Comparison of ENCODE assay signal across 8 cellular contexts in the genomic region with DNA sequence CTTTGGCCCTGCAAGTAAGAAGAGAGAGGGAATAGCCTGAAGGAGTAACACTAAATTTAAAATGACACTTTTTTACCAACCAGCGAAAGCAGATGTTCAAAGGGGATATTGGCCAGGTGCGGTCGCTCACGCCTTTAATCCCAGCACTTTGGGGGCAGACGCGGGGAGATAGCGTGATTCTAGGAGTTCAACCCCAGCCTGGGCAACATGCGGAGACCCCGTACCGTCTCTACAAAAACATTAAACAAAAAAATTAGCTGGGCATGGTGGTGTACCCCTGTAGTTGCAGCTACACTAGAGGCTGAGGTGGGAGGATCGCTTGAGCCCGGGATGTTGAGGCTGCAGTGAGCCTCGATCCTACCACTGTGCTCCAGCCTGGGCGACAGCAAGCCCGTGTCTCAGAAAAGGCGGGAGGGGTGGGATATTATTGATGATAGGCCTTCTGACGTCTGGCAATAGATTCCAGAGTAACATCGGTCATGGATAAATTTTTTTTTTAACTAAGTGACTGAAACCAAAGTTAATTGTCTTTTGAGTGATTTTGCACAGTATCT. TPM values are rescaled to one million over a fixed set of nuclear protein-coding genes. Genes with fewer than 3 reads are reported as not detected.
A peak's percentile ranks its signal among the peaks of the same experiment; 100 is the strongest.
DNase-seq lines count a peak whose midpoint lies in the region; ATAC-seq and TF ChIP-seq lines count a peak whose summit lies in the region.

No MANE protein-coding gene starts in this region.

- peak overlapping the region; percentile 92 for H3K27ac ChIP-seq in smooth muscle cell (ENCODE audit: low read depth)

- H3F3A ChIP-seq in smooth muscle cell (ENCODE audit: low read depth) = peaks cover 10% of the 10 kb centered on the region

- intact Hi-C loops in activated CD8-positive, alpha-beta T cell treated with anti-CD3 and anti-CD28 coated beads for 36 hours (cut with micrococcal nuclease) = loop anchor here (5.0 to 10.0 kb wide), 3 partner anchors 75 to 170 kb away; a partner anchor contains a TSS

- H3K4me3 ChIP-seq in smooth muscle cell = peak overlapping the region; percentile 86

- H4K20me1 ChIP-seq in smooth muscle cell (ENCODE audit: low read depth) = peaks cover 26% of the 10 kb centered on the region

- H3K36me3 ChIP-seq in smooth muscle cell (ENCODE audit: low read depth) = peaks cover 5% of the 10 kb centered on the region

- H3K79me2 ChIP-seq in smooth muscle cell (ENCODE audit: low read depth) = peaks cover 48% of the 10 kb centered on the region

- H3K9me3 ChIP-seq in smooth muscle cell (replicated peaks; ENCODE audit: low read depth) = no peaks in the 10 kb centered on the region

- peaks cover 24% of the 10 kb centered on the region for H3K4me1 Mint-ChIP-seq in glutamatergic neuron (ENCODE audit: low read depth, unreplicated experiment)
- H3K4me1 Mint-ChIP-seq in activated CD8-positive, alpha-beta T cell treated with anti-CD3 and anti-CD28 coated beads for 36 hours (ENCODE audit: low read depth) = peaks cover 44% of the 10 kb centered on the region

- TF ChIP-seq CTCF in glutamatergic neuron (IDR thresholded peaks at IDR 0.05; ENCODE audit: partially characterized antibody, unreplicated experiment) (no peak), smooth muscle cell (IDR thresholded peaks at IDR 0.05; ENCODE audit: borderline replicate concordance, insufficient read depth, poor library complexity, severe bottlenecking) (no peak)
- TF ChIP-seq CTCF in activated CD8-positive, alpha-beta T cell treated with anti-CD3 and anti-CD28 coated beads for 36 hours (IDR thresholded peaks at IDR 0.05) = no peak

- H3K27ac Mint-ChIP-seq in glutamatergic neuron (ENCODE audit: unreplicated experiment) = no peak overlapping the region
- no peak overlapping the region for H3K27ac Mint-ChIP-seq in activated CD8-positive, alpha-beta T cell treated with anti-CD3 and anti-CD28 coated beads for 36 hours

- CTCF ChIA-PET in activated CD8-positive, alpha-beta T cell treated with anti-CD3 and anti-CD28 coated beads for 36 hours (lab: Charles Lee) = interaction anchor here (0.6 to 1.4 kb wide), 2 partner anchors 10 to 43 kb away, joined by 3 read pairs; no protein-coding TSS in a partner anchor

- H3K9me3 Mint-ChIP-seq in glutamatergic neuron (ENCODE audit: unreplicated experiment) = no peaks in the 10 kb centered on the region
- no peaks in the 10 kb centered on the region for H3K9me3 Mint-ChIP-seq in activated CD8-positive, alpha-beta T cell treated with anti-CD3 and anti-CD28 coated beads for 36 hours

- peaks cover 24% of the 10 kb centered on the region for H3K4me1 ChIP-seq in smooth muscle cell (ENCODE audit: low read depth)

- no peak for ATAC-seq in activated CD8-positive, alpha-beta T cell treated with anti-CD3 and anti-CD28 coated beads for 36 hours
- ATAC-seq in HG03025 (IDR thresholded peaks at IDR 0.05; ENCODE audit: low FRiP score, unreplicated experiment) (no peak), HG03135 (IDR thresholded peaks at IDR 0.05; ENCODE audit: unreplicated experiment) (no peak)

- no peak overlapping the region for H2AFZ ChIP-seq in smooth muscle cell (ENCODE audit: low read depth)

- H3K27me3 ChIP-seq in smooth muscle cell (ENCODE audit: low read depth) = no peaks in the 10 kb centered on the region

- peak overlapping the region; percentile 93 for H3K4me2 ChIP-seq in smooth muscle cell

- H3K9ac ChIP-seq in smooth muscle cell (ENCODE audit: low read depth) = peak overlapping the region; percentile 95

- H3K27me3 Mint-ChIP-seq in glutamatergic neuron (ENCODE audit: unreplicated experiment) = no peaks in the 10 kb centered on the region
- H3K27me3 Mint-ChIP-seq in activated CD8-positive, alpha-beta T cell treated with anti-CD3 and anti-CD28 coated beads for 36 hours = no peaks in the 10 kb centered on the region

- H3K36me3 Mint-ChIP-seq in glutamatergic neuron (ENCODE audit: unreplicated experiment) = no peaks in the 10 kb centered on the region
- peaks cover 10% of the 10 kb centered on the region for H3K36me3 Mint-ChIP-seq in activated CD8-positive, alpha-beta T cell treated with anti-CD3 and anti-CD28 coated beads for 36 hours (ENCODE audit: low read depth)

- H3K4me3 Mint-ChIP-seq in glutamatergic neuron (ENCODE audit: unreplicated experiment) = no peak overlapping the region
- no peak overlapping the region for H3K4me3 Mint-ChIP-seq in activated CD8-positive, alpha-beta T cell treated with anti-CD3 and anti-CD28 coated beads for 36 hours

- POLR2A ChIA-PET in activated CD8-positive, alpha-beta T cell treated with anti-CD3 and anti-CD28 coated beads for 36 hours (lab: Charles Lee) = interaction anchor here (0.7 to 5.9 kb wide), 12 partner anchors 10 to 171 kb away, joined by 3 to 44 read pairs (median 5); a partner anchor contains a TSS

- DNase-seq in DMS 273 (lab: John Stamatoyannopoulos, UW; ENCODE audit: unreplicated experiment) (peak; percentile 19), DMS 273 treated with DMSO at 0.1 percent for 48 hours (lab: John Stamatoyannopoulos, UW) (no peak), RPMI8226 (peak; percentile 17), glutamatergic neuron (peak; percentile 23), smooth muscle cell (lab: John Stamatoyannopoulos, UW; ENCODE audit: unreplicated experiment) (no peak)
- DNase-seq in activated CD8-positive, alpha-beta T cell treated with anti-CD3 and anti-CD28 coated beads for 36 hours = no peak

- 25% methylated on average over 18 of the region's 18 CpGs for WGBS in smooth muscle cell (ENCODE audit: low lambda C conversion rate)

RNA-seq across cellular contexts. Expression of a gene that starts 1.1 kb away (rescaled TPM):
- total RNA-seq in glutamatergic neuron (ENCODE audit: unreplicated experiment) (59.4 TPM), smooth muscle cell (19.6 and 23.6 TPM in 2 replicates)
- polyA plus RNA-seq in smooth muscle cell = 10.7 and 11.2 TPM in 2 replicates
- 10 to 100 TPM in 1 of 2 experiments, 1 to 10 TPM in 1; 9.8 to 10.9 TPM for total RNA-seq in activated CD8-positive, alpha-beta T cell treated with anti-CD3 and anti-CD28 coated beads for 36 hours

Comparison
In these comparisons a context has a peak if more than half of its experiments do, and no peak if none do; other contexts are left out.
1. DNase-seq: peak in DMS 273 (single experiment), RPMI8226 (single experiment) and glutamatergic neuron (single experiment); none in DMS 273 treated with DMSO at 0.1 percent for 48 hours (single experiment), smooth muscle cell (single experiment) and activated CD8-positive, alpha-beta T cell treated with anti-CD3 and anti-CD28 coated beads for 36 hours (single experiment).